Comparison of ENCODE assay signal across 12 cellular contexts in genomic region chr1:6360517-6360916, GRCh38. TPM values are rescaled to one million over a fixed set of nuclear protein-coding genes. Genes with fewer than 3 reads are reported as not detected.
DNase-seq lines count a peak whose midpoint lies in the region; ATAC-seq and TF ChIP-seq lines count a peak whose summit lies in the region.
"Had no signal": no experiment of that assay in that cellular context is flagged by ENCODE, and none has a peak within 500 bp of the region (broad histone marks: within the 10 kb centered on the region; RNA-seq: fewer than 3 reads in every experiment).

No MANE protein-coding gene starts in this region.

- H3K27ac ChIP-seq in ascending aorta = peak overlapping the region; percentile 81 to 83
- H3K27ac ChIP-seq: GM23248, HL-60 had no signal

- H3K4me3 Mint-ChIP-seq in type B pancreatic cell = peak overlapping the region; percentile 34

- peaks cover 0 to 8% of the 10 kb centered on the region in 2 donors for H3K36me3 Mint-ChIP-seq in activated naive CD4-positive, alpha-beta T cell treated with anti-CD3 and anti-CD28 coated beads, Interleukin-2, amount 50 U/mL, for 72 hours
- H3K36me3 Mint-ChIP-seq in type B pancreatic cell = peaks cover 5% of the 10 kb centered on the region

- TF ChIP-seq CTCF in ascending aorta (IDR thresholded peaks at IDR 0.05) (no peak), mucosa of descending colon (IDR thresholded peaks at IDR 0.05) (no peak), type B pancreatic cell (conservative IDR thresholded peaks at IDR 0.05) (no peak)

- no peaks in the 10 kb centered on the region for H3K36me3 ChIP-seq in ascending aorta
- no peaks in the 10 kb centered on the region for H3K36me3 ChIP-seq in mucosa of descending colon (ENCODE audit: low read depth)

- DNase-seq in activated naive CD4-positive, alpha-beta T cell treated with anti-CD3 and anti-CD28 coated beads, Interleukin-2, amount 50 U/mL, for 72 hours (ENCODE audit: low spot score in 2 of 2) = no peak
- no peak for DNase-seq in activated naive CD4-positive, alpha-beta T cell (lab: John Stamatoyannopoulos, UW)
- no peak for DNase-seq in ascending aorta (ENCODE audit: low spot score in 2 of 2)
- peak in 2 of 3 donors; percentile 48 to 64 for DNase-seq in mucosa of descending colon
- no peak for DNase-seq in type B pancreatic cell (ENCODE audit: extremely low spot score, unreplicated experiment)
- no peak for DNase-seq in NCI-H2107 (lab: John Stamatoyannopoulos, UW)
- DNase-seq in NCI-H524 treated with DMSO at 0.1 percent for 48 hours (lab: John Stamatoyannopoulos, UW) = no peak
- DNase-seq: foreskin fibroblast, GM23248, NCI-H226 had no signal

- intact Hi-C loops in ascending aorta (cut with DNase I) = loop anchor here (5.0 kb wide), 1 partner anchor 113 kb away; no protein-coding TSS in a partner anchor
- intact Hi-C loops in mucosa of descending colon (cut with DNase I, micrococcal nuclease) = no loop called here

- H3K9me3 Mint-ChIP-seq in activated naive CD4-positive, alpha-beta T cell treated with anti-CD3 and anti-CD28 coated beads, Interleukin-2, amount 50 U/mL, for 72 hours = no peaks in the 10 kb centered on the region
- H3K9me3 Mint-ChIP-seq in type B pancreatic cell = no peaks in the 10 kb centered on the region

- H3K4me3 ChIP-seq in ascending aorta (no peak overlapping the region), mucosa of descending colon (no peak overlapping the region)
- H3K4me3 ChIP-seq: GM23248 had no signal

- ATAC-seq in activated naive CD4-positive, alpha-beta T cell treated with anti-CD3 and anti-CD28 coated beads, Interleukin-2, amount 50 U/mL, for 72 hours = no peak
- ATAC-seq in mucosa of descending colon (peak; percentile 18), HG03159 (IDR thresholded peaks at IDR 0.05; ENCODE audit: unreplicated experiment) (no peak)

- peaks cover 21% of the 10 kb centered on the region for H3K4me1 Mint-ChIP-seq in type B pancreatic cell (ENCODE audit: unreplicated experiment)

- H3K4me1 ChIP-seq in ascending aorta = peaks cover 14 to 23% of the 10 kb centered on the region in 2 donors
- H3K4me1 ChIP-seq in mucosa of descending colon (ENCODE audit: low read depth) = peaks cover 61% of the 10 kb centered on the region

- H3K9me3 ChIP-seq in ascending aorta = no peaks in the 10 kb centered on the region
- no peaks in the 10 kb centered on the region for H3K9me3 ChIP-seq in mucosa of descending colon

- H3K27me3 ChIP-seq in ascending aorta = no peaks in the 10 kb centered on the region

- no peaks in the 10 kb centered on the region for H3K27me3 Mint-ChIP-seq in type B pancreatic cell

- peak overlapping the region; percentile 91 to 93 for H3K27ac Mint-ChIP-seq in activated naive CD4-positive, alpha-beta T cell treated with anti-CD3 and anti-CD28 coated beads, Interleukin-2, amount 50 U/mL, for 72 hours
- peak overlapping the region; percentile 80 for H3K27ac Mint-ChIP-seq in type B pancreatic cell

RNA-seq across cellular contexts. Expression of gene ACOT7, which starts 33.0 kb away (rescaled TPM):
- 10 to 100 TPM; 46.0 to 75.8 TPM for total RNA-seq in activated naive CD4-positive, alpha-beta T cell treated with anti-CD3 and anti-CD28 coated beads, Interleukin-2, amount 50 U/mL, for 72 hours
- total RNA-seq in ascending aorta (16.1 TPM), mucosa of descending colon (10 to 100 TPM; 37.9 to 60.1 (median 42.7) TPM), type B pancreatic cell (ENCODE audit: low replicate concordance) (31.8 and 40.0 TPM in 2 replicates)

RNA-seq across cellular contexts. Expression of gene HES2, which starts 59.2 kb away (rescaled TPM):
- total RNA-seq in activated naive CD4-positive, alpha-beta T cell treated with anti-CD3 and anti-CD28 coated beads, Interleukin-2, amount 50 U/mL, for 72 hours = 1 to 10 TPM in 1 of 2 donors, under 1 TPM in 1; 0.35 to 1.1 TPM
- total RNA-seq in ascending aorta = not detected
- 10 to 100 TPM in 2 of 3 donors, 1 to 10 TPM in 1; 8.6 to 23.0 (median 22.4) TPM for total RNA-seq in mucosa of descending colon
- total RNA-seq in type B pancreatic cell (ENCODE audit: low replicate concordance) = 5.9 and 22.1 TPM in 2 replicates
- total RNA-seq: GM23248 had no signal

Comparison
In these comparisons a context has a peak if more than half of its experiments do, and no peak if none do; other contexts are left out.
1. DNase-seq: peak in mucosa of descending colon (2 of 3); none in activated naive CD4-positive, alpha-beta T cell treated with anti-CD3 and anti-CD28 coated beads, Interleukin-2, amount 50 U/mL, for 72 hours (0 of 2), activated naive CD4-positive, alpha-beta T cell (0 of 4), ascending aorta (0 of 2), type B pancreatic cell (single experiment), NCI-H2107 (single experiment) and NCI-H524 treated with DMSO at 0.1 percent for 48 hours (single experiment).